Comparison of ENCODE assay signal across 18 cellular contexts in the genomic region with DNA sequence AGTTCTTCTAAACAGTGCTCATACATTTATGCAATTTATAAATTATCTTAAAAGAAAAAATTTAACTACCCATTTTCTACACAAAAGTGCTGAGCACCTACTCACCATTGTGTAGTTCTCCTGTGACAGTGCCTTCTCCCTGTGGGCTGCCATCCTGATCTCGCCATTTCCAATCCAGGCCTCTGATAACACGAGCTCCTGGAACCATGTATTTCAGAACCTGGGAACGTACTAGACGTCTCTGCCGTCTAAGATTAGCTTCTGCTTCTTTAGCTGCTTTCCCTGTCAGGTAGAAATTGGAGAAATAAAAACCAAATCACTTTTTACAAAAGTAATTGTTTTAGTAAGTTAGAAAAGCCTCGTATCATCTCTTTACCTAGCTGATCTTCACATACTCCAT.
DNase-seq lines count a peak whose midpoint lies in the region; ATAC-seq, FAIRE-seq and TF ChIP-seq lines count a peak whose summit lies in the region.
"Had no signal": no experiment of that assay in that cellular context is flagged by ENCODE, and none has a peak within 500 bp of the region (broad histone marks: within the 10 kb centered on the region; RNA-seq: fewer than 3 reads in every experiment).

No MANE protein-coding gene starts in this region.

- in situ Hi-C loops in HepG2 (cut with HindIII; ENCODE audit: extremely low pct_ligation_motif_present, low pct_unique_long_range_greater_than_20kb) = no loop called here

- ATAC-seq in HepG2 = no peak
- ATAC-seq in right lobe of liver = no peak
- ATAC-seq in stimulated activated naive B cell treated with anti-CD40 and anti-IgM and Interleukin-4, amounts not matched to agents 10 μg/mL and 1 μg/mL and 100 μg/mL, for 72 hours (replicated peaks) = no peak
- ATAC-seq: K562 had no signal

- TF ChIP-seq RAD21 in HepG2 (CRISPR knock-in tag; IDR thresholded peaks at IDR 0.05) = no peak

- H2AFZ ChIP-seq in HepG2 (ENCODE audit: low read length) (no peak overlapping the region), OCI-LY3 (ENCODE audit: low read depth, low read length) (no peak overlapping the region)

- H3K4me2 ChIP-seq in HepG2 (ENCODE audit: low read depth, low read length) = no peak overlapping the region
- H3K4me2 ChIP-seq in OCI-LY3 (ENCODE audit: low read length) = no peak overlapping the region

- no peak overlapping the region for H3K4me3 ChIP-seq in HepG2 (replicated peaks in 1 of 3; ENCODE audit: insufficient read depth in 1 of 3, low read depth in 2 of 3, low read length in 3 of 3)
- H3K4me3 ChIP-seq in right lobe of liver = no peak overlapping the region
- no peak overlapping the region for H3K4me3 ChIP-seq in OCI-LY3 (ENCODE audit: low read length)
- no peak overlapping the region for H3K4me3 ChIP-seq in endodermal cell (ENCODE audit: low read length)
- no peak overlapping the region for H3K4me3 ChIP-seq in BE2C (ENCODE audit: low read depth, low read length)
- H3K4me3 ChIP-seq: K562 had no signal

- FAIRE-seq in HepG2 (lab: Jason Lieb, UNC) = no peak
- FAIRE-seq: K562 had no signal

- 98% methylated on average over 6 of the region's 6 CpGs for WGBS in HepG2 (ENCODE audit: low lambda C conversion rate)
- 93% methylated on average over 6 of the region's 6 CpGs for WGBS in right lobe of liver (ENCODE audit: insufficient coverage, low coverage, low lambda C conversion rate, missing lambda C conversion rate)
- 96% methylated on average over 6 of the region's 6 CpGs; no CpG with 5 or more reads in 1 of the 2 experiments for WGBS in endodermal cell (ENCODE audit: insufficient coverage in 1 of 2, insufficient read length in 1 of 2), 2 experiments

- CTCF ChIA-PET in HepG2 (lab: Yijun Ruan, JAX; ENCODE audit: low intra/inter-chr PET ratio, low total read pairs) = no interaction called here

- TF ChIP-seq POLR2A in HepG2 (IDR thresholded peaks at IDR 0.05; ENCODE audit: insufficient read depth in 1 of 2, low read depth in 2 of 2, low read length in 2 of 2) (no peak), right lobe of liver (IDR thresholded peaks at IDR 0.05) (no peak)

- H3K27ac Mint-ChIP-seq in endodermal cell = peak overlapping the region; percentile 19
- peak overlapping the region; percentile 63 for H3K27ac Mint-ChIP-seq in stimulated activated naive B cell treated with anti-CD40 and anti-IgM and Interleukin-4, amounts not matched to agents 10 μg/mL and 1 μg/mL and 100 μg/mL, for 72 hours
- H3K27ac Mint-ChIP-seq: B cell; CD4-positive, alpha-beta T cell had no signal

- H3K27me3 ChIP-seq in HepG2 (ENCODE audit: control insufficient read depth in 1 of 2, insufficient read depth in 2 of 2, low read length in 2 of 2) (no peaks in the 10 kb centered on the region), right lobe of liver (no peaks in the 10 kb centered on the region), OCI-LY3 (ENCODE audit: low read depth, low read length) (no peaks in the 10 kb centered on the region), endodermal cell (ENCODE audit: control insufficient read depth, insufficient read depth, low read length, poor library complexity, severe bottlenecking) (no peaks in the 10 kb centered on the region), BE2C (no peaks in the 10 kb centered on the region)

- H3K4me1 ChIP-seq in HepG2 (ENCODE audit: insufficient read depth, low read length) (peaks cover 8% of the 10 kb centered on the region), right lobe of liver (peaks cover 0 to 8% (median 3%) of the 10 kb centered on the region in 4 donors), OCI-LY3 (ENCODE audit: low read length) (peaks cover 29% of the 10 kb centered on the region), endodermal cell (ENCODE audit: control insufficient read depth, insufficient read depth, low read length) (no peaks in the 10 kb centered on the region), BE2C (no peaks in the 10 kb centered on the region)

- H3K4me3 Mint-ChIP-seq in endodermal cell = no peak overlapping the region
- no peak overlapping the region for H3K4me3 Mint-ChIP-seq in stimulated activated naive B cell treated with anti-CD40 and anti-IgM and Interleukin-4, amounts not matched to agents 10 μg/mL and 1 μg/mL and 100 μg/mL, for 72 hours
- H3K4me3 Mint-ChIP-seq: B cell; CD4-positive, alpha-beta T cell had no signal

- no TSS peak for BruUV-seq in HepG2 (replicated peaks; lab: Mats Ljungman, UMichigan)

- H3K9me3 ChIP-seq in HepG2 (ENCODE audit: low read length) (no peaks in the 10 kb centered on the region), right lobe of liver (no peaks in the 10 kb centered on the region), OCI-LY3 (ENCODE audit: insufficient read depth, low read length) (no peaks in the 10 kb centered on the region), endodermal cell (ENCODE audit: control insufficient read depth, low read length) (no peaks in the 10 kb centered on the region), BE2C (no peaks in the 10 kb centered on the region)

- POLR2A ChIA-PET in HepG2 (lab: Yijun Ruan, JAX) = no interaction called here

- TF ChIP-seq CTCF in HepG2 (CRISPR knock-in tag; IDR thresholded peaks at IDR 0.05) (no peak), right lobe of liver (IDR thresholded peaks at IDR 0.05) (no peak), OCI-LY3 (IDR thresholded peaks at IDR 0.05; ENCODE audit: low read depth, low read length) (no peak), endodermal cell (conservative IDR thresholded peaks at IDR 0.05) (no peak), BE2C (IDR thresholded peaks at IDR 0.05; ENCODE audit: low read depth, low read length) (no peak)

- no peaks in the 10 kb centered on the region for H3K4me1 Mint-ChIP-seq in endodermal cell
- H3K4me1 Mint-ChIP-seq in stimulated activated naive B cell treated with anti-CD40 and anti-IgM and Interleukin-4, amounts not matched to agents 10 μg/mL and 1 μg/mL and 100 μg/mL, for 72 hours = peaks cover 10% of the 10 kb centered on the region in 2 donors

- no peak overlapping the region for H3K27ac ChIP-seq in HepG2 (ENCODE audit: extremely low read length, insufficient read depth, low read length)
- H3K27ac ChIP-seq in right lobe of liver = no peak overlapping the region
- peak overlapping the region; percentile 1; the same call in 1 of the 2 replicates for H3K27ac ChIP-seq in OCI-LY3 (ENCODE audit: low read length)
- H3K27ac ChIP-seq in endodermal cell (ENCODE audit: low read depth, low read length) = no peak overlapping the region

- no peaks in the 10 kb centered on the region for H3K9me3 Mint-ChIP-seq in endodermal cell
- H3K9me3 Mint-ChIP-seq in stimulated activated naive B cell treated with anti-CD40 and anti-IgM and Interleukin-4, amounts not matched to agents 10 μg/mL and 1 μg/mL and 100 μg/mL, for 72 hours = no peaks in the 10 kb centered on the region
- H3K9me3 Mint-ChIP-seq: CD4-positive, alpha-beta T cell had no signal

- H3K9ac ChIP-seq in HepG2 (ENCODE audit: insufficient read depth, low read depth, low read length) = no peak overlapping the region
- no peak overlapping the region for H3K9ac ChIP-seq in OCI-LY3 (ENCODE audit: low read length)
- no peak overlapping the region for H3K9ac ChIP-seq in endodermal cell (ENCODE audit: extremely low read depth, low read length, poor library complexity, severe bottlenecking)

- intact Hi-C loops in HepG2 (cut with micrococcal nuclease; ENCODE audit: unreplicated experiment) = no loop called here
- intact Hi-C loops in right lobe of liver (cut with DNase I) = no loop called here

- no peak for DNase-seq in HepG2 (ENCODE audit: low spot score)
- no peak for DNase-seq in right lobe of liver
- DNase-seq in endodermal cell = no peak
- no peak for DNase-seq in stimulated activated naive B cell treated with anti-CD40 and anti-IgM and Interleukin-4, amounts not matched to agents 10 μg/mL and 1 μg/mL and 100 μg/mL, for 72 hours
- DNase-seq in BE2C = no peak
- DNase-seq in GM19238 (ENCODE audit: insufficient read length, low spot score) = no peak
- DNase-seq in cortex of kidney (lab: John Stamatoyannopoulos, UW) = no peak
- DNase-seq: C1 segment of cervical spinal cord; CD4-positive, alpha-beta T cell; DMS153; DMS79; GDM1; GOT3; H7; IMR-90 had no signal

- no peaks in the 10 kb centered on the region for H3K79me2 ChIP-seq in HepG2 (ENCODE audit: insufficient read depth, low read length)
- H3K79me2 ChIP-seq in OCI-LY3 (ENCODE audit: low read length) = no peaks in the 10 kb centered on the region

- H4K20me1 ChIP-seq in HepG2 (ENCODE audit: insufficient read depth, low read length) = no peaks in the 10 kb centered on the region
- H4K20me1 ChIP-seq in OCI-LY3 (ENCODE audit: insufficient read depth, low read length) = peaks cover 7% of the 10 kb centered on the region; the same call in 1 of the 2 replicates

- H3K36me3 ChIP-seq in HepG2 (replicated peaks in 1 of 2; ENCODE audit: control insufficient read depth in 1 of 2, insufficient read depth in 2 of 2, low read length in 2 of 2) (peaks cover 42 to 89% of the 10 kb centered on the region in 2 experiments), right lobe of liver (peaks cover 0 to 94% (median 39%) of the 10 kb centered on the region in 4 donors), OCI-LY3 (replicated peaks; ENCODE audit: low read depth, low read length) (peaks cover 38% of the 10 kb centered on the region), endodermal cell (ENCODE audit: control insufficient read depth, insufficient read depth, low read length) (peaks cover 86% of the 10 kb centered on the region), BE2C (peaks cover 61% of the 10 kb centered on the region)

- H3K27me3 Mint-ChIP-seq in endodermal cell (ENCODE audit: insufficient read depth) = no peaks in the 10 kb centered on the region
- H3K27me3 Mint-ChIP-seq in stimulated activated naive B cell treated with anti-CD40 and anti-IgM and Interleukin-4, amounts not matched to agents 10 μg/mL and 1 μg/mL and 100 μg/mL, for 72 hours = no peaks in the 10 kb centered on the region
- H3K27me3 Mint-ChIP-seq: B cell; CD4-positive, alpha-beta T cell had no signal

- H3K36me3 Mint-ChIP-seq in endodermal cell (ENCODE audit: low read depth) = peaks cover 62% of the 10 kb centered on the region
- peaks cover 19 to 27% of the 10 kb centered on the region in 2 donors for H3K36me3 Mint-ChIP-seq in stimulated activated naive B cell treated with anti-CD40 and anti-IgM and Interleukin-4, amounts not matched to agents 10 μg/mL and 1 μg/mL and 100 μg/mL, for 72 hours

- TF ChIP-seq EP300 in HepG2 (IDR thresholded peaks at IDR 0.05; ENCODE audit: low read depth in 2 of 2, low read length in 2 of 2) (no peak), HepG2 (CRISPR knock-in tag; IDR thresholded peaks at IDR 0.05; ENCODE audit: borderline replicate concordance) (no peak)

TF ChIP-seq in HepG2, 621 proteins besides CTCF, POLR2A, EP300 and RAD21 (continues in another document):
- TF ChIP-seq HOXA9 (CRISPR knock-in tag; IDR thresholded peaks at IDR 0.05; ENCODE audit: borderline replicate concordance) = no peak
- TF ChIP-seq RBM22 (optimal IDR thresholded peaks at IDR 0.05; ENCODE audit: low read length) = peak; percentile 96
- TF ChIP-seq ZFP90 (CRISPR knock-in tag; IDR thresholded peaks at IDR 0.05; ENCODE audit: borderline replicate concordance) = no peak
- TF ChIP-seq ZNF780A (CRISPR knock-in tag; IDR thresholded peaks at IDR 0.05) = no peak
